Comparison of ENCODE assay signal across 8 cellular contexts in genomic region chr4:169008478-169008877, GRCh38. TPM values are rescaled to one million over a fixed set of nuclear protein-coding genes. Genes with fewer than 3 reads are reported as not detected.
DNase-seq lines count a peak whose midpoint lies in the region; ATAC-seq, FAIRE-seq and TF ChIP-seq lines count a peak whose summit lies in the region.

No MANE protein-coding gene starts in this region.

- H3K9me3 ChIP-seq in HEK293 (ENCODE audit: control insufficient read depth, insufficient read depth, low read depth, low read length): no peaks in the 10 kb centered on the region
- no peaks in the 10 kb centered on the region for H3K9me3 ChIP-seq in GM12878 (replicated peaks; ENCODE audit: control insufficient read depth, insufficient read depth, low read length)

- TF ChIP-seq POLR2A in GM12878 (IDR thresholded peaks at IDR 0.05; ENCODE audit: low read depth, low read length): no peak

- H3K4me3 ChIP-seq in AG09309 (ENCODE audit: control insufficient read depth, low read depth, low read length): peak overlapping the region; percentile 81
- H3K4me3 ChIP-seq in HEK293 (ENCODE audit: low read depth, low read length): no peak overlapping the region
- peak overlapping the region; percentile 75 for H3K4me3 ChIP-seq in GM12878

- H3K27ac ChIP-seq in HEK293 (ENCODE audit: extremely low read depth, low read depth, low read length): no peak overlapping the region
- peak overlapping the region; percentile 91 for H3K27ac ChIP-seq in GM12878 (ENCODE audit: control insufficient read depth, insufficient read depth)

- RAD21 ChIA-PET in GM12878 (lab: Charles Lee; ENCODE audit: unreplicated experiment): interaction anchor here (1.1 to 5.6 kb wide), 7 partner anchors 86 to 604 kb away, joined by 3 to 57 read pairs (median 4); partner anchors contain the start of gene NEK1

- peak overlapping the region; percentile 89 for H3K4me2 ChIP-seq in GM12878 (ENCODE audit: control insufficient read depth, insufficient read depth)

- no peak for FAIRE-seq in GM12878 (lab: Jason Lieb, UNC)

- TF ChIP-seq EP300 in GM12878 (IDR thresholded peaks at IDR 0.05; ENCODE audit: borderline replicate concordance in 1 of 2, control insufficient read depth in 1 of 2, low read depth in 2 of 2, low read length in 2 of 2): no peak

- POLR2A ChIA-PET in HEK293 (lab: Yijun Ruan, JAX): no interaction called here
- POLR2A ChIA-PET in GM12878 (lab: Charles Lee): interaction anchor here (0.6 to 1.4 kb wide), 4 partner anchors 10 to 738 kb away, joined by 3 to 4 read pairs (median 3); no protein-coding TSS in a partner anchor

- DNase-seq in AG09309 (ENCODE audit: low read depth) (no peak), GM12878 (ENCODE audit: low read depth, low spot score) (no peak), mesothelial cell of epicardium (ENCODE audit: low spot score in 2 of 2, unreplicated experiment in 2 of 2) (no peak), H4 (ENCODE audit: low spot score) (no peak), GM13977 (ENCODE audit: low spot score) (no peak)

- TF ChIP-seq RAD21 in GM12878 (IDR thresholded peaks at IDR 0.05; ENCODE audit: insufficient read depth, low read depth, low read length): no peak

- in situ Hi-C loops in GM12878 (cut with MboI): loop anchor here (5.0 kb wide), 1 partner anchor 86 kb away; no protein-coding TSS in a partner anchor
- in situ Hi-C loops in GM13977 (cut with MboI; ENCODE audit: low pct_unique_long_range_greater_than_20kb, low sequenced_read_pairs, unreplicated experiment): no loop called here

- intact Hi-C loops in GM12878 (cut with micrococcal nuclease; ENCODE audit: unreplicated experiment): loop anchor here (5.0 to 10.0 kb wide), 4 partner anchors 424 to 821 kb away; no protein-coding TSS in a partner anchor

- no peak for ATAC-seq in GM12878
- ATAC-seq in GM18502 (IDR thresholded peaks at IDR 0.05; ENCODE audit: poor library complexity, unreplicated experiment): no peak
- ATAC-seq in GM19351 (IDR thresholded peaks at IDR 0.05; ENCODE audit: unreplicated experiment): no peak

- H3K27ac Mint-ChIP-seq in mesothelial cell of epicardium: peak overlapping the region; percentile 99

- CTCF ChIA-PET in HEK293 (lab: Yijun Ruan, JAX) (interaction anchor here (0.8 to 1.0 kb wide), 2 partner anchors 9 to 85 kb away, joined by 3 read pairs; no protein-coding TSS in a partner anchor), GM12878 (lab: Yijun Ruan, JAX) (interaction anchor here (0.7 to 6.2 kb wide), 9 partner anchors 9 to 743 kb away, joined by 3 to 82 read pairs (median 6); no protein-coding TSS in a partner anchor)

- H4K20me1 ChIP-seq in GM12878 (ENCODE audit: control insufficient read depth, insufficient read depth): no peaks in the 10 kb centered on the region

- peak overlapping the region; percentile 93 for H3K4me3 Mint-ChIP-seq in mesothelial cell of epicardium

- H2AFZ ChIP-seq in GM12878 (ENCODE audit: control insufficient read depth, low read depth, low read length): no peak overlapping the region

- peaks cover 39% of the 10 kb centered on the region for H3K4me1 Mint-ChIP-seq in mesothelial cell of epicardium

- H3K36me3 ChIP-seq in HEK293 (ENCODE audit: control insufficient read depth in 2 of 2, insufficient read depth in 1 of 2, low read length in 2 of 2) (peaks cover 0 to 31% of the 10 kb centered on the region in 2 experiments; a peak in 1 of 3 replicates), GM12878 (ENCODE audit: control insufficient read depth in 2 of 2, insufficient read depth in 2 of 2, low read length in 1 of 2) (no peaks in the 10 kb centered on the region; a peak in 1 of 4 replicates)

- no peaks in the 10 kb centered on the region for H3K27me3 ChIP-seq in GM12878 (replicated peaks in 1 of 2; ENCODE audit: control insufficient read depth in 2 of 2, insufficient read depth in 2 of 2, low read length in 1 of 2)

- BruUV-seq in GM12878 (replicated peaks; lab: Mats Ljungman, UMichigan): no TSS peak

- no peak for TF ChIP-seq CTCF in AG09309 (IDR thresholded peaks at IDR 0.05; ENCODE audit: control insufficient read depth, insufficient read depth, low read depth, low read length, missing control alignments)
- TF ChIP-seq CTCF in HEK293 (tag by site-specific recombination; IDR thresholded peaks at IDR 0.05): no peak
- TF ChIP-seq CTCF in GM12878 (IDR thresholded peaks at IDR 0.05 in 2 of 3, conservative IDR thresholded peaks at IDR 0.05 in 1 of 3; ENCODE audit: control insufficient read depth in 2 of 3, extremely low read depth in 1 of 3, insufficient read depth in 1 of 3, low read depth in 3 of 3, low read length in 3 of 3): no peak
- no peak for TF ChIP-seq CTCF in mesothelial cell of epicardium (IDR thresholded peaks at IDR 0.05; ENCODE audit: unreplicated experiment)
- no peak for TF ChIP-seq CTCF in GM13977 (IDR thresholded peaks at IDR 0.05; ENCODE audit: extremely low read depth, insufficient read depth, missing control alignments)

- SMC1A ChIA-PET in GM12878 (lab: Charles Lee; ENCODE audit: uncharacterized antibody, unreplicated experiment): interaction anchor here (0.6 to 7.7 kb wide), 12 partner anchors 10 to 477 kb away, joined by 3 to 81 read pairs (median 3); partner anchors contain the start of gene SH3RF1

- H3K27me3 Mint-ChIP-seq in mesothelial cell of epicardium (ENCODE audit: low read depth): no peaks in the 10 kb centered on the region

- 86% methylated on average over 4 of the region's 4 CpGs for WGBS in GM12878 (ENCODE audit: insufficient coverage, insufficient replicate concordance, low lambda C conversion rate, missing lambda C conversion rate)

- no peaks in the 10 kb centered on the region for H3K9me3 Mint-ChIP-seq in mesothelial cell of epicardium

- H3K4me1 ChIP-seq in HEK293 (ENCODE audit: control insufficient read depth, insufficient read depth, low read length) (peaks cover 6% of the 10 kb centered on the region; the same call in 1 of the 2 replicates), GM12878 (ENCODE audit: control insufficient read depth, insufficient read depth, low read length) (no peaks in the 10 kb centered on the region)

- H3K36me3 Mint-ChIP-seq in mesothelial cell of epicardium: peaks cover 9% of the 10 kb centered on the region

- H3K9ac ChIP-seq in GM12878 (ENCODE audit: control insufficient read depth, insufficient read depth, low read length): peak overlapping the region; percentile 96

- peaks cover 33% of the 10 kb centered on the region for H3K79me2 ChIP-seq in GM12878 (ENCODE audit: control insufficient read depth, insufficient read depth, low read length)

TF ChIP-seq in HEK293, 187 proteins besides CTCF, POLR2A, EP300 and RAD21 (continues in another document):
- no peak for TF ChIP-seq ZNF623 (tag by site-specific recombination; IDR thresholded peaks at IDR 0.05)
- no peak for TF ChIP-seq FEZF1 (tag by site-specific recombination; IDR thresholded peaks at IDR 0.05)
- TF ChIP-seq OVOL3 (tag by site-specific recombination; IDR thresholded peaks at IDR 0.05): no peak
- TF ChIP-seq ZNF449 (tag by site-specific recombination; IDR thresholded peaks at IDR 0.05): 0 out of 2 replicates have a peak, but pooled peaks have one; percentile 15

TF ChIP-seq in GM12878, 131 proteins besides CTCF, POLR2A, EP300 and RAD21 (continues in another document):
- TF ChIP-seq ZNF207 (IDR thresholded peaks at IDR 0.05; ENCODE audit: borderline replicate concordance) (no peak), PAX8 (IDR thresholded peaks at IDR 0.05) (no peak), BRCA1 (IDR thresholded peaks at IDR 0.05; ENCODE audit: low read depth, low read length) (no peak), JUND (IDR thresholded peaks at IDR 0.05; ENCODE audit: low read depth, low read length) (no peak), SUPT20H (IDR thresholded peaks at IDR 0.05; ENCODE audit: borderline replicate concordance, control insufficient read depth, low read depth, low read length) (no peak), IRF3 (IDR thresholded peaks at IDR 0.05) (no peak), MAX (IDR thresholded peaks at IDR 0.05; ENCODE audit: low read depth, low read length) (no peak), PML (IDR thresholded peaks at IDR 0.05; ENCODE audit: low read length) (no peak), RB1 (IDR thresholded peaks at IDR 0.05; ENCODE audit: borderline replicate concordance) (no peak), KDM1A (IDR thresholded peaks at IDR 0.05; ENCODE audit: borderline replicate concordance) (no peak)

RNA-seq across cellular contexts. Expression of gene CBR4, which starts 1.6 kb away (rescaled TPM):
- total RNA-seq in GM12878 (2013; cell fraction: nucleolus; rRNA removed): 98.9 and 104 TPM in 2 replicates
- total RNA-seq in GM12878 (2014; rRNA removed) (22.2 and 27.7 TPM in 2 replicates), GM12878 (2014; rRNA removed; fragmentation: Illumina TruSeq; extraction: Trizol) (26.5 and 28.3 TPM in 2 replicates), GM12878 (2021) (32.2 and 32.9 TPM in 2 replicates), mesothelial cell of epicardium (44.9 to 46.3 TPM (median 45.8 TPM) in 3 replicates)
- polyA plus RNA-seq in GM12878 (2011; ENCODE audit: low read depth): 5.5 TPM
- polyA plus RNA-seq in GM12878 (2011; rRNA removed) (17.3 and 24.4 TPM in 2 replicates), GM12878 (2014; fragmentation: Illumina TruSeq; extraction: Trizol) (23.2 and 30.8 TPM in 2 replicates), GM12878 (2014; fragmentation: Nextera tagmentation; extraction: Ambion mirVana) (10 to 100 TPM; 21.4 to 36.2 TPM), GM12878 (2014; rRNA removed) (16.7 and 21.2 TPM in 2 replicates), GM12878 (2016; fragmentation: Nextera tagmentation; extraction: Ambion mirVana) (10 to 100 TPM; 30.8 to 38.8 TPM)
- 5.2 and 6.3 TPM in 2 replicates for polyA plus RNA-seq in GM12878 (2011; cell fraction: cytosol; rRNA removed)
- 20.6 and 24.4 TPM in 2 replicates for polyA plus RNA-seq in GM12878 (2011; cell fraction: nucleus; rRNA removed)
- 10.9 and 13.0 TPM in 2 replicates for polyA plus RNA-seq in GM12878 (2012)
- polyA minus RNA-seq in GM12878 (2011; rRNA and poly(A)+ RNA removed): 15.9 and 16.0 TPM in 2 replicates
- 4.8 and 6.1 TPM in 2 replicates for polyA minus RNA-seq in GM12878 (2011; cell fraction: cytosol; rRNA and poly(A)+ RNA removed)
- 20.4 and 31.1 TPM in 2 replicates for polyA minus RNA-seq in GM12878 (2011; cell fraction: nucleus; rRNA and poly(A)+ RNA removed)
- total RNA-seq in H4 (2014; rRNA removed; shearing (Covaris generic)): 7.5 and 10.7 TPM in 2 replicates
